2 cellular contexts compared by ENCODE assay signal in the genomic region with DNA sequence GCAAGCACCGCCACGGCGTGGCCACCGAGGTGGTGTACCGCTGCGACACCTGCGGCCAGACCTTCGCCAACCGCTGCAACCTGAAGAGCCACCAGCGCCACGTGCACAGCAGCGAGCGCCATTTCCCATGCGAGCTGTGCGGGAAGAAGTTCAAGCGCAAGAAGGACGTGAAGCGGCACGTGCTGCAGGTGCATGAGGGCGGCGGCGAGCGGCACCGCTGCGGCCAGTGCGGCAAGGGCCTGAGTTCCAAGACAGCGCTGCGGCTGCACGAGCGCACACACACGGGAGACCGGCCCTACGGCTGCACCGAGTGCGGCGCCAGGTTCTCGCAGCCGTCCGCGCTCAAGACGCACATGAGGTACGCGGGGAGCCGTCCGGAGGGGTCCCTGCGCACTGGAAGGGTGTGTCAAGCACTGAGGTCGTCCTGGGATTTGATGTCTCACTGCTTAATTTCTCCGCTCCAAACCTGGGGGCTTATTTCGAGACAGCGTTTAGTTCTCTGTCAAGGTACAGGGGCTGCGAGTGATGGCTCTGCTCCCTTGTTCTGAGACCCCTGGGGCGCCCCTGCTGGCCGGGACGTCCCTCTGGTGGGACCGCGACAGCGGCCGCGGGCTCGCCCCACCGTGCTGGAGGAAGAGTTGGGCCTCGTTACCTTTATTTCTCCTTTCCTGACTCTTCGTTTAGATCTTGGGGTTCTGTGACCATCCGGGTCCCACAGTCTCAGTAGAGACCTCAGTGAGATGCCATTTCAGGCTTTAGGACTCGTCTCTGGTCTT.
TF ChIP-seq lines count a peak whose summit lies in the region.

No MANE protein-coding gene starts in this region.

TF ChIP-seq in SK-N-SH, 30 proteins besides CTCF, POLR2A, EP300 and RAD21 (continued from another document):
- no peak for TF ChIP-seq CHD2 (IDR thresholded peaks at IDR 0.05; ENCODE audit: low read length, partially characterized antibody)
- TF ChIP-seq FOXM1 (IDR thresholded peaks at IDR 0.05; ENCODE audit: low read depth) = no peak
- TF ChIP-seq EZH2phosphoT487 (IDR thresholded peaks at IDR 0.05; ENCODE audit: borderline replicate concordance, low read depth) = no peak
- TF ChIP-seq MXI1 (IDR thresholded peaks at IDR 0.05; ENCODE audit: low read depth, low read length) = no peak
- TF ChIP-seq MEF2A (IDR thresholded peaks at IDR 0.05; ENCODE audit: borderline replicate concordance, low read depth) = no peak
- no peak for TF ChIP-seq SIN3A (IDR thresholded peaks at IDR 0.05; ENCODE audit: borderline replicate concordance, low read depth, low read length)
- TF ChIP-seq, protein P1, sequence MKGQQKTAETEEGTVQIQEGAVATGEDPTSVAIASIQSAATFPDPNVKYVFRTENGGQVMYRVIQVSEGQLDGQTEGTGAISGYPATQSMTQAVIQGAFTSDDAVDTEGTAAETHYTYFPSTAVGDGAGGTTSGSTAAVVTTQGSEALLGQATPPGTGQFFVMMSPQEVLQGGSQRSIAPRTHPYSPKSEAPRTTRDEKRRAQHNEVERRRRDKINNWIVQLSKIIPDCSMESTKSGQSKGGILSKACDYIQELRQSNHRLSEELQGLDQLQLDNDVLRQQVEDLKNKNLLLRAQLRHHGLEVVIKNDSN (IDR thresholded peaks at IDR 0.05; ENCODE audit: borderline replicate concordance, low read depth) = no peak
- TF ChIP-seq, protein P2, sequence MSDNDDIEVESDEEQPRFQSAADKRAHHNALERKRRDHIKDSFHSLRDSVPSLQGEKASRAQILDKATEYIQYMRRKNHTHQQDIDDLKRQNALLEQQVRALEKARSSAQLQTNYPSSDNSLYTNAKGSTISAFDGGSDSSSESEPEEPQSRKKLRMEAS (IDR thresholded peaks at IDR 0.05; ENCODE audit: low read depth) = no peak
- TF ChIP-seq, protein P3, sequence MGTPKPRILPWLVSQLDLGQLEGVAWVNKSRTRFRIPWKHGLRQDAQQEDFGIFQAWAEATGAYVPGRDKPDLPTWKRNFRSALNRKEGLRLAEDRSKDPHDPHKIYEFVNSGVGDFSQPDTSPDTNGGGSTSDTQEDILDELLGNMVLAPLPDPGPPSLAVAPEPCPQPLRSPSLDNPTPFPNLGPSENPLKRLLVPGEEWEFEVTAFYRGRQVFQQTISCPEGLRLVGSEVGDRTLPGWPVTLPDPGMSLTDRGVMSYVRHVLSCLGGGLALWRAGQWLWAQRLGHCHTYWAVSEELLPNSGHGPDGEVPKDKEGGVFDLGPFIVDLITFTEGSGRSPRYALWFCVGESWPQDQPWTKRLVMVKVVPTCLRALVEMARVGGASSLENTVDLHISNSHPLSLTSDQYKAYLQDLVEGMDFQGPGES (IDR thresholded peaks at IDR 0.05; ENCODE audit: low read depth, low read length) = no peak
- TF ChIP-seq, protein P4, sequence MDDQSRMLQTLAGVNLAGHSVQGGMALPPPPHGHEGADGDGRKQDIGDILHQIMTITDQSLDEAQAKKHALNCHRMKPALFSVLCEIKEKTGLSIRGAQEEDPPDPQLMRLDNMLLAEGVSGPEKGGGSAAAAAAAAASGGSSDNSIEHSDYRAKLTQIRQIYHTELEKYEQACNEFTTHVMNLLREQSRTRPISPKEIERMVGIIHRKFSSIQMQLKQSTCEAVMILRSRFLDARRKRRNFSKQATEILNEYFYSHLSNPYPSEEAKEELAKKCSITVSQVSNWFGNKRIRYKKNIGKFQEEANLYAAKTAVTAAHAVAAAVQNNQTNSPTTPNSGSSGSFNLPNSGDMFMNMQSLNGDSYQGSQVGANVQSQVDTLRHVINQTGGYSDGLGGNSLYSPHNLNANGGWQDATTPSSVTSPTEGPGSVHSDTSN (IDR thresholded peaks at IDR 0.05) = no peak
- TF ChIP-seq FOSL2 (IDR thresholded peaks at IDR 0.05; ENCODE audit: borderline replicate concordance, low read depth) = no peak
- TF ChIP-seq RXRA (IDR thresholded peaks at IDR 0.05; ENCODE audit: borderline replicate concordance, low read depth) = no peak

TF ChIP-seq in SK-N-SH treated with all-trans-retinoic acid at 6 μM for 48 hours, 23 proteins besides CTCF, POLR2A, EP300 and RAD21 (continued from another document):
- TF ChIP-seq, protein P5, sequence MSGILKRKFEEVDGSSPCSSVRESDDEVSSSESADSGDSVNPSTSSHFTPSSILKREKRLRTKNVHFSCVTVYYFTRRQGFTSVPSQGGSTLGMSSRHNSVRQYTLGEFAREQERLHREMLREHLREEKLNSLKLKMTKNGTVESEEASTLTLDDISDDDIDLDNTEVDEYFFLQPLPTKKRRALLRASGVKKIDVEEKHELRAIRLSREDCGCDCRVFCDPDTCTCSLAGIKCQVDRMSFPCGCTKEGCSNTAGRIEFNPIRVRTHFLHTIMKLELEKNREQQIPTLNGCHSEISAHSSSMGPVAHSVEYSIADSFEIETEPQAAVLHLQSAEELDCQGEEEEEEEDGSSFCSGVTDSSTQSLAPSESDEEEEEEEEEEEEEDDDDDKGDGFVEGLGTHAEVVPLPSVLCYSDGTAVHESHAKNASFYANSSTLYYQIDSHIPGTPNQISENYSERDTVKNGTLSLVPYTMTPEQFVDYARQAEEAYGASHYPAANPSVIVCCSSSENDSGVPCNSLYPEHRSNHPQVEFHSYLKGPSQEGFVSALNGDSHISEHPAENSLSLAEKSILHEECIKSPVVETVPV (CRISPR knock-in tag; IDR thresholded peaks at IDR 0.05) = no peak
- TF ChIP-seq TOX (CRISPR knock-in tag; IDR thresholded peaks at IDR 0.05; ENCODE audit: borderline replicate concordance) = no peak
- TF ChIP-seq, protein P6, sequence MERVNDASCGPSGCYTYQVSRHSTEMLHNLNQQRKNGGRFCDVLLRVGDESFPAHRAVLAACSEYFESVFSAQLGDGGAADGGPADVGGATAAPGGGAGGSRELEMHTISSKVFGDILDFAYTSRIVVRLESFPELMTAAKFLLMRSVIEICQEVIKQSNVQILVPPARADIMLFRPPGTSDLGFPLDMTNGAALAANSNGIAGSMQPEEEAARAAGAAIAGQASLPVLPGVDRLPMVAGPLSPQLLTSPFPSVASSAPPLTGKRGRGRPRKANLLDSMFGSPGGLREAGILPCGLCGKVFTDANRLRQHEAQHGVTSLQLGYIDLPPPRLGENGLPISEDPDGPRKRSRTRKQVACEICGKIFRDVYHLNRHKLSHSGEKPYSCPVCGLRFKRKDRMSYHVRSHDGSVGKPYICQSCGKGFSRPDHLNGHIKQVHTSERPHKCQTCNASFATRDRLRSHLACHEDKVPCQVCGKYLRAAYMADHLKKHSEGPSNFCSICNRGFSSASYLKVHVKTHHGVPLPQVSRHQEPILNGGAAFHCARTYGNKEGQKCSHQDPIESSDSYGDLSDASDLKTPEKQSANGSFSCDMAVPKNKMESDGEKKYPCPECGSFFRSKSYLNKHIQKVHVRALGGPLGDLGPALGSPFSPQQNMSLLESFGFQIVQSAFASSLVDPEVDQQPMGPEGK (CRISPR knock-in tag; IDR thresholded peaks at IDR 0.05; ENCODE audit: borderline replicate concordance) = no peak
- no peak for TF ChIP-seq ZNF70 (CRISPR knock-in tag; IDR thresholded peaks at IDR 0.05)
- no peak for TF ChIP-seq OSR1 (CRISPR knock-in tag; IDR thresholded peaks at IDR 0.05)
- TF ChIP-seq SNAI2 (CRISPR knock-in tag; IDR thresholded peaks at IDR 0.05) = no peak
- TF ChIP-seq GLIS3 (CRISPR knock-in tag; IDR thresholded peaks at IDR 0.05) = no peak
- no peak for TF ChIP-seq BACH2 (CRISPR knock-in tag; IDR thresholded peaks at IDR 0.05; ENCODE audit: borderline replicate concordance)
- TF ChIP-seq ESRRG (CRISPR knock-in tag; IDR thresholded peaks at IDR 0.05) = no peak
- TF ChIP-seq, protein P7, sequence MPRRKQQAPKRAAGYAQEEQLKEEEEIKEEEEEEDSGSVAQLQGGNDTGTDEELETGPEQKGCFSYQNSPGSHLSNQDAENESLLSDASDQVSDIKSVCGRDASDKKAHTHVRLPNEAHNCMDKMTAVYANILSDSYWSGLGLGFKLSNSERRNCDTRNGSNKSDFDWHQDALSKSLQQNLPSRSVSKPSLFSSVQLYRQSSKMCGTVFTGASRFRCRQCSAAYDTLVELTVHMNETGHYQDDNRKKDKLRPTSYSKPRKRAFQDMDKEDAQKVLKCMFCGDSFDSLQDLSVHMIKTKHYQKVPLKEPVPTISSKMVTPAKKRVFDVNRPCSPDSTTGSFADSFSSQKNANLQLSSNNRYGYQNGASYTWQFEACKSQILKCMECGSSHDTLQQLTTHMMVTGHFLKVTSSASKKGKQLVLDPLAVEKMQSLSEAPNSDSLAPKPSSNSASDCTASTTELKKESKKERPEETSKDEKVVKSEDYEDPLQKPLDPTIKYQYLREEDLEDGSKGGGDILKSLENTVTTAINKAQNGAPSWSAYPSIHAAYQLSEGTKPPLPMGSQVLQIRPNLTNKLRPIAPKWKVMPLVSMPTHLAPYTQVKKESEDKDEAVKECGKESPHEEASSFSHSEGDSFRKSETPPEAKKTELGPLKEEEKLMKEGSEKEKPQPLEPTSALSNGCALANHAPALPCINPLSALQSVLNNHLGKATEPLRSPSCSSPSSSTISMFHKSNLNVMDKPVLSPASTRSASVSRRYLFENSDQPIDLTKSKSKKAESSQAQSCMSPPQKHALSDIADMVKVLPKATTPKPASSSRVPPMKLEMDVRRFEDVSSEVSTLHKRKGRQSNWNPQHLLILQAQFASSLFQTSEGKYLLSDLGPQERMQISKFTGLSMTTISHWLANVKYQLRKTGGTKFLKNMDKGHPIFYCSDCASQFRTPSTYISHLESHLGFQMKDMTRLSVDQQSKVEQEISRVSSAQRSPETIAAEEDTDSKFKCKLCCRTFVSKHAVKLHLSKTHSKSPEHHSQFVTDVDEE (CRISPR knock-in tag; IDR thresholded peaks at IDR 0.05) = no peak
- TF ChIP-seq RARB (CRISPR knock-in tag; IDR thresholded peaks at IDR 0.05) = no peak
- no peak for TF ChIP-seq PPARA (CRISPR knock-in tag; IDR thresholded peaks at IDR 0.05; ENCODE audit: borderline replicate concordance)
- TF ChIP-seq ZC3H10 (CRISPR knock-in tag; IDR thresholded peaks at IDR 0.05) = no peak
- TF ChIP-seq, protein P8, sequence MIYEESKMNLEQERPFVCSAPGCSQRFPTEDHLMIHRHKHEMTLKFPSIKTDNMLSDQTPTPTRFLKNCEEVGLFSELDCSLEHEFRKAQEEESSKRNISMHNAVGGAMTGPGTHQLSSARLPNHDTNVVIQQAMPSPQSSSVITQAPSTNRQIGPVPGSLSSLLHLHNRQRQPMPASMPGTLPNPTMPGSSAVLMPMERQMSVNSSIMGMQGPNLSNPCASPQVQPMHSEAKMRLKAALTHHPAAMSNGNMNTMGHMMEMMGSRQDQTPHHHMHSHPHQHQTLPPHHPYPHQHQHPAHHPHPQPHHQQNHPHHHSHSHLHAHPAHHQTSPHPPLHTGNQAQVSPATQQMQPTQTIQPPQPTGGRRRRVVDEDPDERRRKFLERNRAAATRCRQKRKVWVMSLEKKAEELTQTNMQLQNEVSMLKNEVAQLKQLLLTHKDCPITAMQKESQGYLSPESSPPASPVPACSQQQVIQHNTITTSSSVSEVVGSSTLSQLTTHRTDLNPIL (CRISPR knock-in tag; IDR thresholded peaks at IDR 0.05; ENCODE audit: low read depth) = no peak
- no peak for TF ChIP-seq ZNF8 (CRISPR knock-in tag; IDR thresholded peaks at IDR 0.05)
- TF ChIP-seq ARNTL (CRISPR knock-in tag; IDR thresholded peaks at IDR 0.05; ENCODE audit: borderline replicate concordance, low read depth) = no peak
- TF ChIP-seq TCF4 (CRISPR knock-in tag; IDR thresholded peaks at IDR 0.05; ENCODE audit: borderline replicate concordance) = no peak
- no peak for TF ChIP-seq CSDC2 (CRISPR knock-in tag; IDR thresholded peaks at IDR 0.05)
TF ChIP-seq in SK-N-SH treated with all-trans-retinoic acid at 6 μM for 48 hours: peak in this region for 0.
